In the genomic region with DNA sequence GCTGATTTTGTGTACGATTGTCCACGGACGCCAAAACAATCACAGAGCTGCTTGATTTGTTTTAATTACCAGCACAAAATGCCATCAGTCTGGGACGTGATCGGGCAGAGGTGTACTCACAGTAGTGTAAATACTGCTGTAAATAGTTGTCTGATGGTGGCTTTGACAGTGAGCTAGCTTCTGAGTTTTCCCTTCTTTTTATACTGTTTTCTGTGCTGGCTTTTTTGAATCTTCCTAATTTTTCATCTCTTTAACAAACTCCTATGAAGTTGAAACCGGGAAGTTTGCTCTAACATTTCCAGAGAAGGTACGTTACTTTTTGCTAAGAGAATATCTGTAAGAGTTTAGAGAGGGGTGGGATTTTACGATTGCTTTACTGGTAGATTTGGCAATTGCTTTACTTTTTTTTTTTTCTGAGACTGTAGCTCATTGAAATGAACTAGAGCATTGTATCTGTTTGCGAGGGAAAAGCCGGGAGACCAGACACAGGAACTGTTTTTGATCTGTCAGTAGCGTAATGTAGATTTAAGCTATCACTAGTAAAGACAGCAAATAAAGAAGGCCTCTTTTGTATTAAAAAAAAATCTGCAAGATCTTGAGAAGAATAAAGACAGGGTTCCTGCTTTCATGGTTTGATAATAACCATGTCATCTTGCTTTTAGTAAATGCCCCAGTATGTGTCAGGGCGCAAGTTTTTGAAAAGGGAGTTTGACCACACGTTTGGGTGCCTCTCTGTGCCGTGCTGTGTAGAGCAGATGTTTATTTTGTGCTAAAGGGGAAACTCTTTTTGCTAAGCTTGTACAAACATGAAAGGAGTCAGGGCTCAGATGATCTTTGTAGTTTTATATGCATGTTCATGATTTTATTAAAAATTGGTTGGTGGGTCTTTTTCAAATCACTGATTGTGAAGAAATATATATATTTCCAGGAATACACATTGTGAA, we compare ENCODE assay signal across 2 cellular contexts.
TF ChIP-seq lines count a peak whose summit lies in the region.

No MANE protein-coding gene starts in this region.

TF ChIP-seq in IMR-90, 13 proteins besides CTCF, POLR2A, EP300 and RAD21:
- TF ChIP-seq MXI1 (IDR thresholded peaks at IDR 0.05; ENCODE audit: borderline replicate concordance, low read depth, low read length), result no peak
- TF ChIP-seq, protein P1, sequence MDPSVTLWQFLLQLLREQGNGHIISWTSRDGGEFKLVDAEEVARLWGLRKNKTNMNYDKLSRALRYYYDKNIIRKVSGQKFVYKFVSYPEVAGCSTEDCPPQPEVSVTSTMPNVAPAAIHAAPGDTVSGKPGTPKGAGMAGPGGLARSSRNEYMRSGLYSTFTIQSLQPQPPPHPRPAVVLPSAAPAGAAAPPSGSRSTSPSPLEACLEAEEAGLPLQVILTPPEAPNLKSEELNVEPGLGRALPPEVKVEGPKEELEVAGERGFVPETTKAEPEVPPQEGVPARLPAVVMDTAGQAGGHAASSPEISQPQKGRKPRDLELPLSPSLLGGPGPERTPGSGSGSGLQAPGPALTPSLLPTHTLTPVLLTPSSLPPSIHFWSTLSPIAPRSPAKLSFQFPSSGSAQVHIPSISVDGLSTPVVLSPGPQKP (IDR thresholded peaks at IDR 0.05; ENCODE audit: borderline replicate concordance, low read depth, low read length), result no peak
- no peak for TF ChIP-seq CHD1 (IDR thresholded peaks at IDR 0.05; ENCODE audit: low read depth, low read length)
- TF ChIP-seq, protein P2, sequence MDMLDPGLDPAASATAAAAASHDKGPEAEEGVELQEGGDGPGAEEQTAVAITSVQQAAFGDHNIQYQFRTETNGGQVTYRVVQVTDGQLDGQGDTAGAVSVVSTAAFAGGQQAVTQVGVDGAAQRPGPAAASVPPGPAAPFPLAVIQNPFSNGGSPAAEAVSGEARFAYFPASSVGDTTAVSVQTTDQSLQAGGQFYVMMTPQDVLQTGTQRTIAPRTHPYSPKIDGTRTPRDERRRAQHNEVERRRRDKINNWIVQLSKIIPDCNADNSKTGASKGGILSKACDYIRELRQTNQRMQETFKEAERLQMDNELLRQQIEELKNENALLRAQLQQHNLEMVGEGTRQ (IDR thresholded peaks at IDR 0.05; ENCODE audit: low read depth, low read length), result no peak

TF ChIP-seq in WTC11, 78 proteins besides CTCF, POLR2A, EP300 and RAD21:
- no peak for TF ChIP-seq ZNF219 (CRISPR knock-in tag; IDR thresholded peaks at IDR 0.05; ENCODE audit: borderline replicate concordance)
- TF ChIP-seq, protein P3, sequence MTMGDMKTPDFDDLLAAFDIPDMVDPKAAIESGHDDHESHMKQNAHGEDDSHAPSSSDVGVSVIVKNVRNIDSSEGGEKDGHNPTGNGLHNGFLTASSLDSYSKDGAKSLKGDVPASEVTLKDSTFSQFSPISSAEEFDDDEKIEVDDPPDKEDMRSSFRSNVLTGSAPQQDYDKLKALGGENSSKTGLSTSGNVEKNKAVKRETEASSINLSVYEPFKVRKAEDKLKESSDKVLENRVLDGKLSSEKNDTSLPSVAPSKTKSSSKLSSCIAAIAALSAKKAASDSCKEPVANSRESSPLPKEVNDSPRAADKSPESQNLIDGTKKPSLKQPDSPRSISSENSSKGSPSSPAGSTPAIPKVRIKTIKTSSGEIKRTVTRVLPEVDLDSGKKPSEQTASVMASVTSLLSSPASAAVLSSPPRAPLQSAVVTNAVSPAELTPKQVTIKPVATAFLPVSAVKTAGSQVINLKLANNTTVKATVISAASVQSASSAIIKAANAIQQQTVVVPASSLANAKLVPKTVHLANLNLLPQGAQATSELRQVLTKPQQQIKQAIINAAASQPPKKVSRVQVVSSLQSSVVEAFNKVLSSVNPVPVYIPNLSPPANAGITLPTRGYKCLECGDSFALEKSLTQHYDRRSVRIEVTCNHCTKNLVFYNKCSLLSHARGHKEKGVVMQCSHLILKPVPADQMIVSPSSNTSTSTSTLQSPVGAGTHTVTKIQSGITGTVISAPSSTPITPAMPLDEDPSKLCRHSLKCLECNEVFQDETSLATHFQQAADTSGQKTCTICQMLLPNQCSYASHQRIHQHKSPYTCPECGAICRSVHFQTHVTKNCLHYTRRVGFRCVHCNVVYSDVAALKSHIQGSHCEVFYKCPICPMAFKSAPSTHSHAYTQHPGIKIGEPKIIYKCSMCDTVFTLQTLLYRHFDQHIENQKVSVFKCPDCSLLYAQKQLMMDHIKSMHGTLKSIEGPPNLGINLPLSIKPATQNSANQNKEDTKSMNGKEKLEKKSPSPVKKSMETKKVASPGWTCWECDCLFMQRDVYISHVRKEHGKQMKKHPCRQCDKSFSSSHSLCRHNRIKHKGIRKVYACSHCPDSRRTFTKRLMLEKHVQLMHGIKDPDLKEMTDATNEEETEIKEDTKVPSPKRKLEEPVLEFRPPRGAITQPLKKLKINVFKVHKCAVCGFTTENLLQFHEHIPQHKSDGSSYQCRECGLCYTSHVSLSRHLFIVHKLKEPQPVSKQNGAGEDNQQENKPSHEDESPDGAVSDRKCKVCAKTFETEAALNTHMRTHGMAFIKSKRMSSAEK (CRISPR knock-in tag; IDR thresholded peaks at IDR 0.05; ENCODE audit: borderline replicate concordance), result no peak
- no peak for TF ChIP-seq KAT7 (CRISPR knock-in tag; IDR thresholded peaks at IDR 0.05; ENCODE audit: borderline replicate concordance)
- no peak for TF ChIP-seq JUN (CRISPR knock-in tag; IDR thresholded peaks at IDR 0.05)
- TF ChIP-seq ZNF138 (CRISPR knock-in tag; conservative IDR thresholded peaks at IDR 0.05), result no peak
- no peak for TF ChIP-seq MYBL2 (CRISPR knock-in tag; IDR thresholded peaks at IDR 0.05)
- no peak for TF ChIP-seq GTF2I (CRISPR knock-in tag; conservative IDR thresholded peaks at IDR 0.05)
- TF ChIP-seq, protein P4, sequence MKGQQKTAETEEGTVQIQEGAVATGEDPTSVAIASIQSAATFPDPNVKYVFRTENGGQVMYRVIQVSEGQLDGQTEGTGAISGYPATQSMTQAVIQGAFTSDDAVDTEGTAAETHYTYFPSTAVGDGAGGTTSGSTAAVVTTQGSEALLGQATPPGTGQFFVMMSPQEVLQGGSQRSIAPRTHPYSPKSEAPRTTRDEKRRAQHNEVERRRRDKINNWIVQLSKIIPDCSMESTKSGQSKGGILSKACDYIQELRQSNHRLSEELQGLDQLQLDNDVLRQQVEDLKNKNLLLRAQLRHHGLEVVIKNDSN (CRISPR knock-in tag; IDR thresholded peaks at IDR 0.05), result no peak
- no peak for TF ChIP-seq CREB1 (CRISPR knock-in tag; IDR thresholded peaks at IDR 0.05)
- TF ChIP-seq SMAD4 (CRISPR knock-in tag; IDR thresholded peaks at IDR 0.05), result no peak
- TF ChIP-seq ETV6 (CRISPR knock-in tag; IDR thresholded peaks at IDR 0.05), result no peak
- TF ChIP-seq ESRRA (CRISPR knock-in tag; IDR thresholded peaks at IDR 0.05; ENCODE audit: borderline replicate concordance), result no peak
- TF ChIP-seq TEAD1 (CRISPR knock-in tag; IDR thresholded peaks at IDR 0.05), result no peak
